ENCODE assay signal across 19 cellular contexts in the genomic region with DNA sequence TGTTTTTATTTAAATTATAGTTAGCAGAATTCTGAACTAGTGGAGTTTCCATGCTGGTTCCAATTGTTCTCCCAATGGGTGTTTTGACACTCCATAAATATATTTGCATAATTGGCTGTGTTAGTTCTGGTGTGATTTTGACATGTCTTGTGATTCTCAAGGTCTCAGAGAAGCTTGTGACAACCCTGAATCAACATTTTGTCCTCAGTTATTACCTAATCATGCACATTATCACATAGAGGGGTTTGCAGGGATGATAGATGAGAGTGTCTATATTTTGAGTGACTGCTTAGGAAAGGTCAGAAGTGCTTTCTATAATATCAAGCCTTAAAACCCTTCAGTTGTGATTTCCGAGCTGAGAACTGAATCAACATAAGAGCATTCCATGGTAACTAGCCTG. TPM values are rescaled to one million over a fixed set of nuclear protein-coding genes. Genes with fewer than 3 reads are reported as not detected.
DNase-seq lines count a peak whose midpoint lies in the region; ATAC-seq and TF ChIP-seq lines count a peak whose summit lies in the region.
"Had no signal": no experiment of that assay in that cellular context is flagged by ENCODE, and none has a peak within 500 bp of the region (broad histone marks: within the 10 kb centered on the region; RNA-seq: fewer than 3 reads in every experiment).

No MANE protein-coding gene starts in this region.

- H3K4me3 ChIP-seq in neural cell (ENCODE audit: low read length): no peak overlapping the region
- H3K4me3 ChIP-seq: BLaER1 had no signal

- peak; percentile 83 for TF ChIP-seq EP300 in neural cell (conservative IDR thresholded peaks at IDR 0.05; ENCODE audit: poor library complexity, severe bottlenecking)

- no peaks in the 10 kb centered on the region for H3K9me3 ChIP-seq in neural cell (ENCODE audit: low read length)
- H3K9me3 ChIP-seq: BE2C, BLaER1 had no signal

- H3K79me2 ChIP-seq in neural cell (replicated peaks; ENCODE audit: insufficient read depth, low read length): no peaks in the 10 kb centered on the region

- H3F3A ChIP-seq in neural cell (ENCODE audit: insufficient read depth, low read length, poor library complexity, severe bottlenecking): no peaks in the 10 kb centered on the region

- peak overlapping the region; percentile 24 for H3K27ac ChIP-seq in neural cell (ENCODE audit: low read length)
- H3K27ac ChIP-seq: BLaER1 had no signal

- H3K27me3 ChIP-seq in neural cell (ENCODE audit: insufficient read depth, low read depth, low read length): peaks cover 17% of the 10 kb centered on the region
- H3K27me3 ChIP-seq: BLaER1 had no signal

- DNase-seq in NCI-H1417 (lab: John Stamatoyannopoulos, UW) (peak in 2 of 3 experiments; percentile 17 to 68), NCI-H1417 treated with DMSO at 0.1 percent for 48 hours (lab: John Stamatoyannopoulos, UW) (no peak), NCI-H2227 (lab: John Stamatoyannopoulos, UW; ENCODE audit: unreplicated experiment) (peak; percentile 84), mucosa of gallbladder (ENCODE audit: low spot score) (no peak)
- DNase-seq: 8988T; ACHN; BE2C; C1 segment of cervical spinal cord; CD4-positive, alpha-beta memory T cell; CD4-positive, CD25-positive, alpha-beta regulatory T cell; CD8-positive, alpha-beta memory T cell; COR-L47; DMS79 treated with DMSO at 0.1 percent for 48 hours; GF-D8 had no signal

- no peaks in the 10 kb centered on the region for H3K9me2 ChIP-seq in neural cell (ENCODE audit: insufficient read depth, low read length)

- no peak for TF ChIP-seq CTCF in neural cell (IDR thresholded peaks at IDR 0.05; ENCODE audit: poor library complexity, severe bottlenecking)

- no peak for TF ChIP-seq RAD21 in neural cell (conservative IDR thresholded peaks at IDR 0.05)

- H3K4me2 ChIP-seq in neural cell (ENCODE audit: low read length): no peak overlapping the region
- H3K4me2 ChIP-seq: BLaER1 had no signal

- no peaks in the 10 kb centered on the region for H4K20me1 ChIP-seq in neural cell (ENCODE audit: insufficient read depth)
- H4K20me1 ChIP-seq: BLaER1 had no signal

- ATAC-seq in HG03025 (IDR thresholded peaks at IDR 0.05; ENCODE audit: low FRiP score, unreplicated experiment): no peak

- no peak overlapping the region for H2AFZ ChIP-seq in neural cell (ENCODE audit: low read depth, low read length)

- no peak overlapping the region for H3K9ac ChIP-seq in neural cell (ENCODE audit: low read length)
- H3K9ac ChIP-seq: BLaER1 had no signal

- no peaks in the 10 kb centered on the region for H3K36me3 ChIP-seq in neural cell (ENCODE audit: insufficient read depth, low read length)
- H3K36me3 ChIP-seq: BE2C, BLaER1 had no signal

TF ChIP-seq in neural cell, 6 proteins besides CTCF, POLR2A, EP300 and RAD21:
- peak; percentile 88 for TF ChIP-seq POLR2AphosphoS5 (IDR thresholded peaks at IDR 0.05)
- TF ChIP-seq, protein P1, sequence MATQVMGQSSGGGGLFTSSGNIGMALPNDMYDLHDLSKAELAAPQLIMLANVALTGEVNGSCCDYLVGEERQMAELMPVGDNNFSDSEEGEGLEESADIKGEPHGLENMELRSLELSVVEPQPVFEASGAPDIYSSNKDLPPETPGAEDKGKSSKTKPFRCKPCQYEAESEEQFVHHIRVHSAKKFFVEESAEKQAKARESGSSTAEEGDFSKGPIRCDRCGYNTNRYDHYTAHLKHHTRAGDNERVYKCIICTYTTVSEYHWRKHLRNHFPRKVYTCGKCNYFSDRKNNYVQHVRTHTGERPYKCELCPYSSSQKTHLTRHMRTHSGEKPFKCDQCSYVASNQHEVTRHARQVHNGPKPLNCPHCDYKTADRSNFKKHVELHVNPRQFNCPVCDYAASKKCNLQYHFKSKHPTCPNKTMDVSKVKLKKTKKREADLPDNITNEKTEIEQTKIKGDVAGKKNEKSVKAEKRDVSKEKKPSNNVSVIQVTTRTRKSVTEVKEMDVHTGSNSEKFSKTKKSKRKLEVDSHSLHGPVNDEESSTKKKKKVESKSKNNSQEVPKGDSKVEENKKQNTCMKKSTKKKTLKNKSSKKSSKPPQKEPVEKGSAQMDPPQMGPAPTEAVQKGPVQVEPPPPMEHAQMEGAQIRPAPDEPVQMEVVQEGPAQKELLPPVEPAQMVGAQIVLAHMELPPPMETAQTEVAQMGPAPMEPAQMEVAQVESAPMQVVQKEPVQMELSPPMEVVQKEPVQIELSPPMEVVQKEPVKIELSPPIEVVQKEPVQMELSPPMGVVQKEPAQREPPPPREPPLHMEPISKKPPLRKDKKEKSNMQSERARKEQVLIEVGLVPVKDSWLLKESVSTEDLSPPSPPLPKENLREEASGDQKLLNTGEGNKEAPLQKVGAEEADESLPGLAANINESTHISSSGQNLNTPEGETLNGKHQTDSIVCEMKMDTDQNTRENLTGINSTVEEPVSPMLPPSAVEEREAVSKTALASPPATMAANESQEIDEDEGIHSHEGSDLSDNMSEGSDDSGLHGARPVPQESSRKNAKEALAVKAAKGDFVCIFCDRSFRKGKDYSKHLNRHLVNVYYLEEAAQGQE (IDR thresholded peaks at IDR 0.05; ENCODE audit: borderline replicate concordance): no peak
TF ChIP-seq in neural cell: peak in this region for 1.

RNA-seq across cellular contexts. Expression of a gene that starts 11.5 kb away (rescaled TPM):
- polyA plus RNA-seq in neural cell: 4.9 and 6.8 TPM in 2 replicates
- 7.5 and 9.4 TPM in 2 replicates for polyA minus RNA-seq in neural cell
- 0.43 TPM for total RNA-seq in mucosa of gallbladder
- total RNA-seq: A673; CD4-positive, alpha-beta memory T cell; CD4-positive, CD25-positive, alpha-beta regulatory T cell; CD8-positive, alpha-beta memory T cell had no signal
- polyA plus RNA-seq: CD14-positive monocyte; CD4-positive, alpha-beta memory T cell; CD4-positive, CD25-positive, alpha-beta regulatory T cell; CD8-positive, alpha-beta memory T cell had no signal

Comparison
In these comparisons a context has a peak if more than half of its experiments do, and no peak if none do; other contexts are left out.
1. DNase-seq: peak in NCI-H1417 (2 of 3) and NCI-H2227 (single experiment); none in NCI-H1417 treated with DMSO at 0.1 percent for 48 hours (single experiment) and mucosa of gallbladder (single experiment).